Comparison of ENCODE assay signal across 1 cellular context in the genomic region with DNA sequence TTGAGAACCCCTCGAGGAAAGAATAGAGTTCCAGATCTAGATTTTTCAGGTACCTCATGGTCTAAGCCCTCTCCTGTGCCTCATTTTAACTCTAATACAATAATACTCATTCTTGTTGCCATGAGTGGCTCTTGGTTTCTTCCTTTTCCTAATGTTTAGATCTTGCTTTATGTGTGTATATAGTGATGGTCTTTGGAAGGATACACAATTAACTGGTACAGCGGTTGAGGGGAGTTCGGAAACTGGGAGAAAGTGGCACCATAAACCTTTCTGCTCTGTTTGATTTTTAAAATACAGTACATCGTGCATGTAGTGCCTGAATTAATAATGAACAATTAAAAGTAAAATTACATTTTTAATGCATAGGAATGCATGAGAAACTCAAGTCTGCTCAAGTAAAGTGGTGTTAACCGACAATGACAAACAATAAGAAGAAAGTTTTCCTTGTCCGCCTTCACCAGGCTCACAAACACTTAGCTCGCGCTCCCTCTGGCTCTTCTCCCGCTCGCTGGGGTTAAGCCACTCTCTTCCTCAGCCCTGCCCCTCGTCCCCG.
TF ChIP-seq lines count a peak whose summit lies in the region.

No MANE protein-coding gene starts in this region.

TF ChIP-seq in liver, 16 proteins besides CTCF, POLR2A, EP300 and RAD21 (continued from another document):
- TF ChIP-seq, protein P1, sequence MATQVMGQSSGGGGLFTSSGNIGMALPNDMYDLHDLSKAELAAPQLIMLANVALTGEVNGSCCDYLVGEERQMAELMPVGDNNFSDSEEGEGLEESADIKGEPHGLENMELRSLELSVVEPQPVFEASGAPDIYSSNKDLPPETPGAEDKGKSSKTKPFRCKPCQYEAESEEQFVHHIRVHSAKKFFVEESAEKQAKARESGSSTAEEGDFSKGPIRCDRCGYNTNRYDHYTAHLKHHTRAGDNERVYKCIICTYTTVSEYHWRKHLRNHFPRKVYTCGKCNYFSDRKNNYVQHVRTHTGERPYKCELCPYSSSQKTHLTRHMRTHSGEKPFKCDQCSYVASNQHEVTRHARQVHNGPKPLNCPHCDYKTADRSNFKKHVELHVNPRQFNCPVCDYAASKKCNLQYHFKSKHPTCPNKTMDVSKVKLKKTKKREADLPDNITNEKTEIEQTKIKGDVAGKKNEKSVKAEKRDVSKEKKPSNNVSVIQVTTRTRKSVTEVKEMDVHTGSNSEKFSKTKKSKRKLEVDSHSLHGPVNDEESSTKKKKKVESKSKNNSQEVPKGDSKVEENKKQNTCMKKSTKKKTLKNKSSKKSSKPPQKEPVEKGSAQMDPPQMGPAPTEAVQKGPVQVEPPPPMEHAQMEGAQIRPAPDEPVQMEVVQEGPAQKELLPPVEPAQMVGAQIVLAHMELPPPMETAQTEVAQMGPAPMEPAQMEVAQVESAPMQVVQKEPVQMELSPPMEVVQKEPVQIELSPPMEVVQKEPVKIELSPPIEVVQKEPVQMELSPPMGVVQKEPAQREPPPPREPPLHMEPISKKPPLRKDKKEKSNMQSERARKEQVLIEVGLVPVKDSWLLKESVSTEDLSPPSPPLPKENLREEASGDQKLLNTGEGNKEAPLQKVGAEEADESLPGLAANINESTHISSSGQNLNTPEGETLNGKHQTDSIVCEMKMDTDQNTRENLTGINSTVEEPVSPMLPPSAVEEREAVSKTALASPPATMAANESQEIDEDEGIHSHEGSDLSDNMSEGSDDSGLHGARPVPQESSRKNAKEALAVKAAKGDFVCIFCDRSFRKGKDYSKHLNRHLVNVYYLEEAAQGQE (IDR thresholded peaks at IDR 0.05): no peak
TF ChIP-seq in liver: peak in this region for 4.
